Comparison of ENCODE assay signal across 11 cellular contexts in the genomic region with DNA sequence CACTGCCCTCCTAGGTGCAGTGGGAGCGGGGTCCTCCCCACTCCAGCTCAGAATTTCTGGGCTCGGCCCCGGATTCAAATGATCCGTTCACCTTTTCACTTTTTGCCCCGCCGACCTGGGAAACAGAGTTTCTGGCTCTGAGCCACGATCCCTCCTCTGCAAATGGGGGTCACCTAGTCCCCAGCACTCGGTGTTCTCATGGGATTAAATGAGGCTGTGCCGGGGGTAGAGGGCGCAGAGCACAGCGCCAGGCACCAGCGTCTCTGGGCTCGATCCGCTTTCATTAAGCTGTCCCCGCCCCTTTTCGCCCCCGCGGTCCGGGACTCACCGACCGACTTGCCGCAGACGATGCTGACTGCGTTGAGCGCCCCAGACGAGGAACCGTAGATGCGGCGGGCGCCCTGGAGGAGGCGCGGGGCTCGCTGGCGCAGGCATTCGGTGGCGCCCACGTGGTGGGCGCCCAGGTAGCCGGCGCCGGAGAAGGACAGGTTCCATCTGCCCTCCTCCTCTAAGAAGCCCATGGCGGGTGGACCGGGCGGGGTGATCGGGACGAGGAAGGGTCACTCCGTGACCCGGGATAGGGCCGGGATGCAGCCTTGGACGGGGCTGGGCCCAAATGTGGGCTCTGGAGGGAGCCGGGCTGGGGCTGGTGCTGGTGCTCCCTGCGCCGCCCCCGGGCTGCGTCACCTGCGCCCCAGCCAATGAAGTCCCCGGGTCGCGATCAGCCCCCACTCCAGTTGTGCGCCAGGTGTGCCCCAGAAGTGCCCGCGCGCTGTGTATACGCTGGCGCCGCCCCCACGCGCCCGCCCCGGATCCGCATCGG. TPM values are rescaled to one million over a fixed set of nuclear protein-coding genes. Genes with fewer than 3 reads are reported as not detected.
DNase-seq lines count a peak whose midpoint lies in the region; ATAC-seq and TF ChIP-seq lines count a peak whose summit lies in the region.
"Had no signal": no experiment of that assay in that cellular context is flagged by ENCODE, and none has a peak within 500 bp of the region (broad histone marks: within the 10 kb centered on the region; RNA-seq: fewer than 3 reads in every experiment).

A gene with protein sequence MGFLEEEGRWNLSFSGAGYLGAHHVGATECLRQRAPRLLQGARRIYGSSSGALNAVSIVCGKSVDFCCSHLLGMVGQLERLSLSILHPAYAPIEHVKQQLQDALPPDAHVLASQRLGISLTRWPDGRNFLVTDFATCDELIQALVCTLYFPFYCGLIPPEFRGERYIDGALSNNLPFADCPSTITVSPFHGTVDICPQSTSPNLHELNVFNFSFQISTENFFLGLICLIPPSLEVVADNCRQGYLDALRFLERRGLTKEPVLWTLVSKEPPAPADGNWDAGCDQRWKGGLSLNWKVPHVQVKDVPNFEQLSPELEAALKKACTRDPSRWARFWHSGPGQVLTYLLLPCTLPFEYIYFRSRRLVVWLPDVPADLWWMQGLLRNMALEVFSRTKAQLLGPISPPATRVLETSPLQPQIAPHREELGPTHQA (minus strand): TSS at position 654 of the 823 bp plus-strand sequence. CDS start 133 bp downstream, at position 521.

- H3K4me1 ChIP-seq in GM23338 (ENCODE audit: insufficient read depth) (no peaks in the 10 kb centered on the region), PC-3 (ENCODE audit: insufficient read depth, low read length) (no peaks in the 10 kb centered on the region)

- H3K27ac Mint-ChIP-seq in GM23338, result no peak within 1 kb of the TSS; the same call in 1 of the 2 replicates
- H3K27ac Mint-ChIP-seq: mesothelial cell of epicardium had no signal

- H3K27ac ChIP-seq in GM23338 (ENCODE audit: low read depth) (peak within 1 kb of the TSS; percentile 74; the same call in 1 of the 2 replicates), caudate nucleus (ENCODE audit: low read depth, low read length) (peak within 1 kb of the TSS; percentile 8), PC-3 (ENCODE audit: low read length) (no peak within 1 kb of the TSS)

- peaks cover 6% of the 10 kb centered on the region; the same call in 2 of the 3 replicates for H3K4me1 Mint-ChIP-seq in GM23338
- H3K4me1 Mint-ChIP-seq: mesothelial cell of epicardium had no signal

- TF ChIP-seq CTCF in AG09309 (IDR thresholded peaks at IDR 0.05; ENCODE audit: control insufficient read depth, insufficient read depth, low read depth, low read length, missing control alignments) (no peak), GM23338 (conservative IDR thresholded peaks at IDR 0.05; ENCODE audit: low read depth in 2 of 2) (0 out of 4 replicates have a peak, but pooled peaks of 1 of the 2 experiments have one; percentile 18), PC-3 (conservative IDR thresholded peaks at IDR 0.05; ENCODE audit: low read depth, low read length) (no peak)

- H3K79me2 ChIP-seq in GM23338 (replicated peaks; ENCODE audit: insufficient read depth) (no peaks in the 10 kb centered on the region), PC-3 (ENCODE audit: low read length) (no peaks in the 10 kb centered on the region)

- ATAC-seq in GM23338 (peak; percentile 88), HG02970 (IDR thresholded peaks at IDR 0.05; ENCODE audit: low FRiP score, unreplicated experiment) (no peak), PC-3 (no peak)

- H3K27me3 ChIP-seq in GM23338 (ENCODE audit: insufficient read depth) (peaks cover 6% of the 10 kb centered on the region), PC-3 (ENCODE audit: low read length) (peaks cover 27% of the 10 kb centered on the region)

- peaks cover 15% of the 10 kb centered on the region for H3K27me3 Mint-ChIP-seq in GM23338 (ENCODE audit: insufficient read depth, low read depth, poor library complexity)

- POLR2A ChIA-PET in PC-3 (lab: Charles Lee; ENCODE audit: unreplicated experiment), result no interaction called here

- intact Hi-C loops in PC-3 (cut with micrococcal nuclease), result no loop called here

- H3K4me3 Mint-ChIP-seq in GM23338, result peak within 1 kb of the TSS; percentile 82
- H3K4me3 Mint-ChIP-seq: mesothelial cell of epicardium had no signal

- DNase-seq in AG09309 (ENCODE audit: low read depth), result no peak
- peak; percentile 90 for DNase-seq in GM23338 (ENCODE audit: low spot score)
- peak in 32 of 61 donors; percentile 4 to 73 (median 34) for DNase-seq in caudate nucleus (lab: John Stamatoyannopoulos, UW)
- DNase-seq in occipital lobe (lab: John Stamatoyannopoulos, UW), result peak; percentile 32
- no peak for DNase-seq in OCI-M1 (lab: John Stamatoyannopoulos, UW)
- DNase-seq in NCI-H446 (lab: John Stamatoyannopoulos, UW), result no peak
- no peak for DNase-seq in PC-3
- DNase-seq: NK-92 treated with Interleukin-12 subunit alpha and Interleukin-12 subunit beta, amount 100 ng/mL, for 24 hours had no signal

- H3K36me3 ChIP-seq in GM23338 (ENCODE audit: insufficient read depth), result no peaks in the 10 kb centered on the region; the same call in 1 of the 2 replicates
- no peaks in the 10 kb centered on the region for H3K36me3 ChIP-seq in PC-3 (ENCODE audit: low read depth, low read length)

- H2AFZ ChIP-seq in GM23338 (peak within 1 kb of the TSS; percentile 99), PC-3 (ENCODE audit: low read length) (no peak within 1 kb of the TSS)

- H3F3A ChIP-seq in GM23338 (replicated peaks; ENCODE audit: low read depth) (no peaks in the 10 kb centered on the region; the same call in 1 of the 2 replicates), PC-3 (ENCODE audit: low read length, unreplicated experiment) (no peaks in the 10 kb centered on the region)

- no peaks in the 10 kb centered on the region for H3K9me2 ChIP-seq in GM23338 (ENCODE audit: insufficient read depth)
- H3K9me2 ChIP-seq in PC-3 (replicated peaks; ENCODE audit: low read length), result no peaks in the 10 kb centered on the region

- H3K4me2 ChIP-seq in GM23338, result peak within 1 kb of the TSS; percentile 92
- no peak within 1 kb of the TSS for H3K4me2 ChIP-seq in PC-3 (ENCODE audit: low read length)

- H3K4me3 ChIP-seq in AG09309 (ENCODE audit: control insufficient read depth, low read depth, low read length), result peak within 1 kb of the TSS; percentile 14
- H3K4me3 ChIP-seq in GM23338, result peak within 1 kb of the TSS; percentile 89
- no peak within 1 kb of the TSS for H3K4me3 ChIP-seq in PC-3 (ENCODE audit: low read length)

- H4K20me1 ChIP-seq in GM23338 (replicated peaks; ENCODE audit: insufficient read depth) (peaks cover 3% of the 10 kb centered on the region; the same call in 1 of the 2 replicates), PC-3 (ENCODE audit: low read length) (no peaks in the 10 kb centered on the region)

- H3K9me3 ChIP-seq in PC-3 (ENCODE audit: low read length), result no peaks in the 10 kb centered on the region

- H3K36me3 Mint-ChIP-seq in GM23338 (ENCODE audit: low read depth), result peaks cover 3% of the 10 kb centered on the region; the same call in 1 of the 3 replicates
- H3K36me3 Mint-ChIP-seq: mesothelial cell of epicardium had no signal

- H3K9ac ChIP-seq in PC-3 (ENCODE audit: low read length), result no peak within 1 kb of the TSS

- CTCF ChIA-PET in PC-3 (lab: Charles Lee), result no interaction called here

- no TSS peak for BruUV-seq in PC-3 (replicated peaks; lab: Mats Ljungman, UMichigan)

- no peaks in the 10 kb centered on the region for H3K9me3 Mint-ChIP-seq in GM23338
- H3K9me3 Mint-ChIP-seq: mesothelial cell of epicardium had no signal

TF ChIP-seq in GM23338, 12 proteins besides CTCF, POLR2A, EP300 and RAD21 (continues in another document):
- TF ChIP-seq ZNF331 (CRISPR knock-in tag; IDR thresholded peaks at IDR 0.05; ENCODE audit: low read depth), result no peak
- TF ChIP-seq, protein P1, sequence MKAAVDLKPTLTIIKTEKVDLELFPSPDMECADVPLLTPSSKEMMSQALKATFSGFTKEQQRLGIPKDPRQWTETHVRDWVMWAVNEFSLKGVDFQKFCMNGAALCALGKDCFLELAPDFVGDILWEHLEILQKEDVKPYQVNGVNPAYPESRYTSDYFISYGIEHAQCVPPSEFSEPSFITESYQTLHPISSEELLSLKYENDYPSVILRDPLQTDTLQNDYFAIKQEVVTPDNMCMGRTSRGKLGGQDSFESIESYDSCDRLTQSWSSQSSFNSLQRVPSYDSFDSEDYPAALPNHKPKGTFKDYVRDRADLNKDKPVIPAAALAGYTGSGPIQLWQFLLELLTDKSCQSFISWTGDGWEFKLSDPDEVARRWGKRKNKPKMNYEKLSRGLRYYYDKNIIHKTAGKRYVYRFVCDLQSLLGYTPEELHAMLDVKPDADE (IDR thresholded peaks at IDR 0.05), result 0 out of 2 replicates have a peak, but pooled peaks have one; percentile 25

RNA-seq across cellular contexts. Expression of the gene that starts here (rescaled TPM):
- total RNA-seq in GM23338 (2014; rRNA removed; shearing (Covaris generic)), result 5.9 and 6.8 TPM in 2 replicates
- polyA plus RNA-seq in GM23338 (2016; fragmentation: Nextera tagmentation; extraction: Ambion mirVana), result 2.0 and 2.3 TPM in 2 replicates
- not detected for total RNA-seq in occipital lobe
- not detected in 2 replicates for total RNA-seq in PC-3 (2014; rRNA removed)
- total RNA-seq: HT-29, mesothelial cell of epicardium had no signal

Comparison
In these comparisons a context has a peak if more than half of its experiments do, and no peak if none do; other contexts are left out.
1. Peak in DNase-seq in occipital lobe; RNA of the gene not detected or under 1 TPM.
2. DNase-seq: peak in GM23338 (single experiment) and caudate nucleus (32 of 61); none in AG09309 (single experiment), OCI-M1 (single experiment), NCI-H446 (0 of 2) and PC-3 (single experiment).